ENCODE assay signal across 22 cellular contexts in genomic region chr21:44767834-44768831, GRCh38. TPM values are rescaled to one million over a fixed set of nuclear protein-coding genes. Genes with fewer than 3 reads are reported as not detected.
DNase-seq lines count a peak whose midpoint lies in the region; ATAC-seq, FAIRE-seq and TF ChIP-seq lines count a peak whose summit lies in the region.
"Had no signal": no experiment of that assay in that cellular context is flagged by ENCODE, and none has a peak within 500 bp of the region (broad histone marks: within the 10 kb centered on the region; RNA-seq: fewer than 3 reads in every experiment).

No MANE protein-coding gene starts in this region.

- WGBS in mesenchymal stem cell = 96% methylated on average over 30 of the region's 30 CpGs

- H3K79me1 ChIP-seq in mesenchymal stem cell (replicated peaks; ENCODE audit: low read length, poor library complexity, severe bottlenecking) = peaks cover 10% of the 10 kb centered on the region

- FAIRE-seq in bronchial epithelial cell (lab: Jason Lieb, UNC) = peak; percentile 96
- FAIRE-seq: GM12892 had no signal

- peak overlapping the region in 1 of 2 donors; percentile 87 for H3K27ac Mint-ChIP-seq in stimulated activated naive CD8-positive, alpha-beta T cell treated with anti-CD3 and anti-CD28 coated beads, Interleukin-15, amount 100 ng/mL, for 72 hours
- H3K27ac Mint-ChIP-seq: activated T-helper 17 cell treated with anti-CD3 and anti-CD28 coated beads, Interleukin-2, amount 50 U/mL, for 72 hours; HFFc6; natural killer cell treated with Interleukin-12 subunit alpha and Interleukin-12 subunit beta and Interleukin-15 and Interleukin-18, amount 100 ng/mL, for 72 hours had no signal

- H2BK15ac ChIP-seq in mesenchymal stem cell (ENCODE audit: low read depth, poor library complexity, severe bottlenecking) = no peak overlapping the region

- H2AFZ ChIP-seq in mesenchymal stem cell (ENCODE audit: low read depth, low read length) = no peak overlapping the region

- H3K27me3 ChIP-seq in bronchial epithelial cell (ENCODE audit: control insufficient read depth, insufficient read depth, low read length) = no peaks in the 10 kb centered on the region
- peaks cover 0 to 3% of the 10 kb centered on the region in 2 experiments for H3K27me3 ChIP-seq in mesenchymal stem cell (ENCODE audit: control insufficient read depth in 1 of 2, insufficient read depth in 1 of 2, low read length in 2 of 2)
- H3K27me3 ChIP-seq: gastrocnemius medialis, uterus had no signal

- H3K14ac ChIP-seq in mesenchymal stem cell (ENCODE audit: low read length in 2 of 2) = no peak overlapping the region

- H3K18ac ChIP-seq in mesenchymal stem cell (ENCODE audit: low read depth in 1 of 2, low read length in 2 of 2) = no peak overlapping the region

- peak overlapping the region; percentile 17 for H3K27ac ChIP-seq in mesenchymal stem cell (ENCODE audit: low read length, poor library complexity, severe bottlenecking)
- H3K27ac ChIP-seq: epithelial cell of prostate, gastrocnemius medialis, stomach, uterus had no signal

- no peak overlapping the region for H3K4ac ChIP-seq in mesenchymal stem cell (ENCODE audit: low read depth in 1 of 2, low read length in 2 of 2)

- H2BK120ac ChIP-seq in mesenchymal stem cell (ENCODE audit: low read depth, low read length) = no peak overlapping the region

- H3K9me3 Mint-ChIP-seq in stimulated activated naive CD8-positive, alpha-beta T cell treated with anti-CD3 and anti-CD28 coated beads, Interleukin-15, amount 100 ng/mL, for 72 hours = no peaks in the 10 kb centered on the region
- H3K9me3 Mint-ChIP-seq: activated T-helper 17 cell treated with anti-CD3 and anti-CD28 coated beads, Interleukin-2, amount 50 U/mL, for 72 hours; HFFc6; natural killer cell treated with Interleukin-12 subunit alpha and Interleukin-12 subunit beta and Interleukin-15 and Interleukin-18, amount 100 ng/mL, for 72 hours; T-cell had no signal

- peaks cover 28% of the 10 kb centered on the region for H3K4me1 Mint-ChIP-seq in stimulated activated naive CD8-positive, alpha-beta T cell treated with anti-CD3 and anti-CD28 coated beads, Interleukin-15, amount 100 ng/mL, for 72 hours

- H3K4me2 ChIP-seq in mesenchymal stem cell (ENCODE audit: low read length, poor library complexity, severe bottlenecking) = no peak overlapping the region

- no peak for TF ChIP-seq CTCF in bronchial epithelial cell (IDR thresholded peaks at IDR 0.05; ENCODE audit: insufficient read depth, low read length, severe bottlenecking)

- peaks cover 18% of the 10 kb centered on the region for H3K36me3 ChIP-seq in bronchial epithelial cell (ENCODE audit: control insufficient read depth, insufficient read depth, low read length)
- peaks cover 34 to 46% of the 10 kb centered on the region in 2 experiments for H3K36me3 ChIP-seq in mesenchymal stem cell (ENCODE audit: control insufficient read depth in 1 of 2, insufficient read depth in 2 of 2, low read depth in 1 of 2, low read length in 2 of 2)
- H3K36me3 ChIP-seq: uterus had no signal

- no peak overlapping the region for H2BK5ac ChIP-seq in mesenchymal stem cell (ENCODE audit: low read depth, low read length, poor library complexity, severe bottlenecking)

- no peak overlapping the region for H3K4me3 Mint-ChIP-seq in stimulated activated naive CD8-positive, alpha-beta T cell treated with anti-CD3 and anti-CD28 coated beads, Interleukin-15, amount 100 ng/mL, for 72 hours
- H3K4me3 Mint-ChIP-seq: activated T-helper 17 cell treated with anti-CD3 and anti-CD28 coated beads, Interleukin-2, amount 50 U/mL, for 72 hours; HFFc6; natural killer cell treated with Interleukin-12 subunit alpha and Interleukin-12 subunit beta and Interleukin-15 and Interleukin-18, amount 100 ng/mL, for 72 hours; T-cell had no signal

- no peak overlapping the region for H2BK12ac ChIP-seq in mesenchymal stem cell (ENCODE audit: low read length in 2 of 2)

- no peak overlapping the region for H2AK5ac ChIP-seq in mesenchymal stem cell (ENCODE audit: low read length, severe bottlenecking)

- peak; percentile 3 for ATAC-seq in stimulated activated naive CD8-positive, alpha-beta T cell treated with anti-CD3 and anti-CD28 coated beads, Interleukin-15, Interleukin-2, amounts not matched to agents 100 U/mL and 50 U/mL, for 24 hours
- ATAC-seq in stimulated activated naive CD8-positive, alpha-beta T cell treated with anti-CD3 and anti-CD28 coated beads, Interleukin-15, amount 100 ng/mL, for 72 hours = no peak
- ATAC-seq in HG03439 (IDR thresholded peaks at IDR 0.05; ENCODE audit: unreplicated experiment) = no peak
- ATAC-seq in HG02798 (IDR thresholded peaks at IDR 0.05; ENCODE audit: poor library complexity, unreplicated experiment) = no peak
- ATAC-seq in GM19452 (IDR thresholded peaks at IDR 0.05; ENCODE audit: unreplicated experiment) = no peak
- ATAC-seq: activated T-helper 17 cell treated with anti-CD3 and anti-CD28 coated beads, Interleukin-2, amount 50 U/mL, for 72 hours; gastrocnemius medialis; natural killer cell treated with Interleukin-12 subunit alpha and Interleukin-12 subunit beta and Interleukin-15 and Interleukin-18, amount 100 ng/mL, for 72 hours; T-cell had no signal

- no peak overlapping the region for H3K9ac ChIP-seq in mesenchymal stem cell (ENCODE audit: low read length)

- no peak overlapping the region for H4K91ac ChIP-seq in mesenchymal stem cell (ENCODE audit: low read length)

- no peaks in the 10 kb centered on the region for H3K27me3 Mint-ChIP-seq in stimulated activated naive CD8-positive, alpha-beta T cell treated with anti-CD3 and anti-CD28 coated beads, Interleukin-15, amount 100 ng/mL, for 72 hours
- H3K27me3 Mint-ChIP-seq: activated T-helper 17 cell treated with anti-CD3 and anti-CD28 coated beads, Interleukin-2, amount 50 U/mL, for 72 hours; natural killer cell treated with Interleukin-12 subunit alpha and Interleukin-12 subunit beta and Interleukin-15 and Interleukin-18, amount 100 ng/mL, for 72 hours; T-cell had no signal

- H3K9me3 ChIP-seq in mesenchymal stem cell (ENCODE audit: control insufficient read depth, low read length) = no peaks in the 10 kb centered on the region
- H3K9me3 ChIP-seq: gastrocnemius medialis, stomach, uterus had no signal

- H3K4me1 ChIP-seq in mesenchymal stem cell (ENCODE audit: control insufficient read depth, insufficient read depth, low read depth, low read length) = peaks cover 57% of the 10 kb centered on the region
- H3K4me1 ChIP-seq: gastrocnemius medialis, uterus had no signal

- no peak overlapping the region for H3K23ac ChIP-seq in mesenchymal stem cell (ENCODE audit: low read length in 2 of 2)

- H4K8ac ChIP-seq in mesenchymal stem cell (ENCODE audit: low read length) = no peak overlapping the region

- H3K4me3 ChIP-seq in bronchial epithelial cell (ENCODE audit: low read depth, low read length) (no peak overlapping the region), mesenchymal stem cell (ENCODE audit: insufficient read depth in 1 of 2, low read depth in 1 of 2, low read length in 2 of 2) (no peak overlapping the region)
- H3K4me3 ChIP-seq: gastrocnemius medialis, lung, stomach, uterus had no signal

- DNase-seq in stimulated activated naive CD8-positive, alpha-beta T cell treated with anti-CD3 and anti-CD28 coated beads, Interleukin-15, Interleukin-2, amounts not matched to agents 100 U/mL and 50 U/mL, for 24 hours = no peak
- DNase-seq in stimulated activated naive CD8-positive, alpha-beta T cell treated with anti-CD3 and anti-CD28 coated beads, Interleukin-15, amount 100 ng/mL, for 72 hours = no peak
- DNase-seq in bronchial epithelial cell (ENCODE audit: low read depth) = no peak
- no peak for DNase-seq in mesenchymal stem cell
- DNase-seq in NCI-H1436 treated with DMSO at 0.1 percent for 48 hours (lab: John Stamatoyannopoulos, UW) = no peak
- DNase-seq: ACHN; gastrocnemius medialis; GDM1; HFFc6; stimulated activated CD4-positive, alpha-beta T cell treated with anti-CD3 and anti-CD28 coated beads, Interleukin-15, amount 100 ng/mL, for 24 hours; stomach; T-cell; uterus had no signal

RNA-seq across cellular contexts. Expression of gene UBE2G2, which starts 33.5 kb away (rescaled TPM):
- 67.4 and 70.0 TPM in 2 replicates for total RNA-seq in bronchial epithelial cell
- 40.3 TPM for polyA plus RNA-seq in mesenchymal stem cell (2013, experiment 1 of 2)
- 37.8 TPM for polyA plus RNA-seq in mesenchymal stem cell (2013, experiment 2 of 2)

RNA-seq across cellular contexts. Expression of gene SUMO3, which starts 49.7 kb away (rescaled TPM):
- 103 and 131 TPM in 2 replicates for total RNA-seq in bronchial epithelial cell
- polyA plus RNA-seq in mesenchymal stem cell (2013, experiment 1 of 2) = 110 TPM
- polyA plus RNA-seq in mesenchymal stem cell (2013, experiment 2 of 2) = 108 TPM

RNA-seq across cellular contexts. Expression of gene TSPEAR, which starts 56.8 kb away (rescaled TPM):
- not detected in 2 replicates for total RNA-seq in bronchial epithelial cell
- polyA plus RNA-seq in mesenchymal stem cell (2013, experiment 1 of 2) = not detected
- polyA plus RNA-seq in mesenchymal stem cell (2013, experiment 2 of 2) = not detected
- total RNA-seq: activated CD8-positive, alpha-beta memory T cell treated with anti-CD3 and anti-CD28 coated beads for 36 hours; gastrocnemius medialis; HFFc6; natural killer cell treated with Interleukin-12 subunit alpha and Interleukin-12 subunit beta and Interleukin-15 and Interleukin-18, amount 100 ng/mL, for 72 hours; T-cell had no signal
